9 cellular contexts compared by ENCODE assay signal in the genomic region with DNA sequence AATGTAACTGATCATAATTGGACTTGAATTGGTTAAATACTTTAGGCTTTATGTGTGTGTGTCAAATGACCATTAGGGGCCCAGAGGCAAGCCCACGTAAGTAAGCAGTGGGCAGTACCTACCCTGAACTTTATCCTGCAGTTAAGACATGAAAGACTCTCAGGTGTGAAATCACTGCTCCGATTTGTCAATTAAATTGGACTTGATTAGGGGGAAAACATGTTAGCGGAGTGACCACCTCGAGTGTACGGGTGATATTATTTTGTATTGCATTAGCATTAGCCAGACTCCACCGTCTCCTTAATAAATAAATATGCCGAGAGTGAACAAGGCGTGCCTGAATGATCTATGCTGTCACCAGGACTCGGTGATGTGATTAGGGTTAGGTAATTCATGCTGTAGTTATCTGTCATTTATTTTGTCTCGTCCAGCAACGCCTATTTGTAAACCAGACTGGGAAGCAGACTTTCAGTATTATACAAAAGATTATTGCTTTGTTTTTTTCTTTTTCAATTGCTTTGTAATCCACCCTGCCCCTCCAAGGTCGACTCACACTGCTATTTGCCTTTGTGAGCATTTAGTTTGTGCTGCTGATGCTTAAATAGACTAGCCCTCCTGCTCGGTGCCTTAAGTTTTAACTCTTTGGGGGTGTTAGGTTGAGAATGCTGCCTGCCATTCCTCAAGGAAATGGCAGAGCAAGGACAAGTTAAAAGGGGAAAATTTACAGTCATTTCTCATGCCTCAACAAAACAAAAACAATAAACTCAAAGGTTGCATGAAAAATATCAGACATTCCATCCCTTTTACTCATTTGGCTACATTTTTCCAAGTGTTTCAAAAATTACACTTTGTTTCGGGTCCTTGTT. TPM values are rescaled to one million over a fixed set of nuclear protein-coding genes. Genes with fewer than 3 reads are reported as not detected.
DNase-seq lines count a peak whose midpoint lies in the region; ATAC-seq and TF ChIP-seq lines count a peak whose summit lies in the region.
"Had no signal": no experiment of that assay in that cellular context is flagged by ENCODE, and none has a peak within 500 bp of the region (broad histone marks: within the 10 kb centered on the region; RNA-seq: fewer than 3 reads in every experiment).

No MANE protein-coding gene starts in this region.

- no CpG with 5 or more reads among the region's 14 CpGs for WGBS in trophoblast cell (ENCODE audit: extremely low coverage, insufficient coverage, insufficient read length)

- H3K27me3 ChIP-seq in OCI-LY1 (ENCODE audit: insufficient read depth, low read length) (no peaks in the 10 kb centered on the region), trophoblast cell (ENCODE audit: insufficient read depth, low read length) (no peaks in the 10 kb centered on the region)
- H3K27me3 ChIP-seq in effector memory CD4-positive, alpha-beta T cell (replicated peaks; ENCODE audit: control insufficient read depth, insufficient read depth, low read length, poor library complexity, severe bottlenecking), result no peaks in the 10 kb centered on the region

- H2BK120ac ChIP-seq in trophoblast cell (ENCODE audit: insufficient read depth, low read length, poor library complexity), result peak overlapping the region; percentile 69

- TF ChIP-seq CTCF in OCI-LY1 (IDR thresholded peaks at IDR 0.05; ENCODE audit: low read length), result no peak

- no peaks in the 10 kb centered on the region for H3F3A ChIP-seq in OCI-LY1 (ENCODE audit: insufficient read depth, low read length)

- H3K9me2 ChIP-seq in OCI-LY1 (ENCODE audit: low read depth, low read length), result no peaks in the 10 kb centered on the region

- H3K9ac ChIP-seq in OCI-LY1 (ENCODE audit: low read length) (peak overlapping the region; percentile 93), trophoblast cell (ENCODE audit: low read length) (peak overlapping the region; percentile 14)

- no peaks in the 10 kb centered on the region for H3K9me3 ChIP-seq in OCI-LY1 (ENCODE audit: low read length)
- H3K9me3 ChIP-seq in trophoblast cell (ENCODE audit: insufficient read depth, low read depth, low read length), result no peaks in the 10 kb centered on the region
- H3K9me3 ChIP-seq in effector memory CD4-positive, alpha-beta T cell (ENCODE audit: control insufficient read depth, low read length), result no peaks in the 10 kb centered on the region

- peak overlapping the region; percentile 17 for H2BK12ac ChIP-seq in trophoblast cell (ENCODE audit: low read length)

- no peak overlapping the region for H3K23ac ChIP-seq in trophoblast cell (ENCODE audit: low read length)

- peak overlapping the region; percentile 65 for H3K18ac ChIP-seq in trophoblast cell (ENCODE audit: low read length)

- H4K12ac ChIP-seq in trophoblast cell (ENCODE audit: low read depth, low read length), result no peak overlapping the region

- no peak overlapping the region for H4K8ac ChIP-seq in trophoblast cell (ENCODE audit: low read depth, low read length)

- H3K79me2 ChIP-seq in OCI-LY1 (ENCODE audit: insufficient read depth, low read length) (peaks cover 58% of the 10 kb centered on the region), trophoblast cell (ENCODE audit: control insufficient read depth, insufficient read depth, low read length, poor library complexity) (peaks cover 3% of the 10 kb centered on the region)

- H3K4ac ChIP-seq in trophoblast cell (ENCODE audit: low read depth, low read length), result peak overlapping the region; percentile 91

- peak overlapping the region; percentile 79 for H2BK5ac ChIP-seq in trophoblast cell (ENCODE audit: low read depth, low read length, poor library complexity)

- H2AFZ ChIP-seq in OCI-LY1 (ENCODE audit: low read length), result no peak overlapping the region
- no peak overlapping the region for H2AFZ ChIP-seq in trophoblast cell (ENCODE audit: insufficient read depth, low read length, poor library complexity)

- H2AK5ac ChIP-seq in trophoblast cell (ENCODE audit: low read length), result no peak overlapping the region

- H3K4me1 ChIP-seq in OCI-LY1 (ENCODE audit: insufficient read depth, low read length, severe bottlenecking) (peaks cover 63% of the 10 kb centered on the region), trophoblast cell (ENCODE audit: control insufficient read depth in 1 of 2, insufficient read depth in 2 of 2, low read length in 2 of 2) (peaks cover 3 to 6% of the 10 kb centered on the region in 2 experiments)
- no peaks in the 10 kb centered on the region for H3K4me1 ChIP-seq in effector memory CD4-positive, alpha-beta T cell (ENCODE audit: control insufficient read depth, insufficient read depth, low read length, poor library complexity, severe bottlenecking)

- H3K36me3 ChIP-seq in OCI-LY1 (ENCODE audit: insufficient read depth, low read length) (no peaks in the 10 kb centered on the region), trophoblast cell (ENCODE audit: control insufficient read depth in 1 of 2, insufficient read depth in 2 of 2, low read length in 2 of 2) (no peaks in the 10 kb centered on the region)
- no peaks in the 10 kb centered on the region for H3K36me3 ChIP-seq in effector memory CD4-positive, alpha-beta T cell (ENCODE audit: control insufficient read depth, insufficient read depth, low read length)

- H4K91ac ChIP-seq in trophoblast cell (ENCODE audit: low read depth, low read length), result peak overlapping the region; percentile 72

- ATAC-seq in GM21447 (IDR thresholded peaks at IDR 0.05; ENCODE audit: unreplicated experiment) (no peak), HG03097 (IDR thresholded peaks at IDR 0.05; ENCODE audit: low FRiP score, unreplicated experiment) (no peak)
- ATAC-seq: K562 had no signal

- DNase-seq in EH (ENCODE audit: low read depth), result peak; percentile 63
- no peak for DNase-seq in epithelial cell of prostate (ENCODE audit: low read depth, low spot score)
- DNase-seq in trophoblast cell, result peak in 1 of 2 donors; percentile 66
- DNase-seq in effector memory CD4-positive, alpha-beta T cell, result no peak
- DNase-seq in DMS53 (lab: John Stamatoyannopoulos, UW), result no peak

- peak overlapping the region; percentile 91 for H3K27ac ChIP-seq in OCI-LY1 (ENCODE audit: low read depth, low read length, poor library complexity, severe bottlenecking)
- peak overlapping the region; percentile 69 for H3K27ac ChIP-seq in epithelial cell of prostate
- peak overlapping the region; percentile 94 for H3K27ac ChIP-seq in trophoblast cell (ENCODE audit: low read depth, low read length)
- no peak overlapping the region for H3K27ac ChIP-seq in effector memory CD4-positive, alpha-beta T cell (ENCODE audit: insufficient read depth, low read length, poor library complexity, severe bottlenecking)

- H3K79me1 ChIP-seq in trophoblast cell (ENCODE audit: low read length), result peaks cover 21% of the 10 kb centered on the region

- H4K20me1 ChIP-seq in OCI-LY1 (ENCODE audit: insufficient read depth, low read length), result no peaks in the 10 kb centered on the region

- H3K14ac ChIP-seq in trophoblast cell (ENCODE audit: low read length), result peak overlapping the region; percentile 77

- H3K4me3 ChIP-seq in OCI-LY1 (ENCODE audit: low read depth, low read length, poor library complexity, severe bottlenecking) (peak overlapping the region; percentile 81), trophoblast cell (ENCODE audit: low read depth, low read length) (no peak overlapping the region)
- H3K4me3 ChIP-seq in effector memory CD4-positive, alpha-beta T cell (ENCODE audit: insufficient read depth, low read depth, low read length, poor library complexity, severe bottlenecking), result no peak overlapping the region
- H3K4me3 ChIP-seq: K562 had no signal

- H3K4me2 ChIP-seq in OCI-LY1 (ENCODE audit: low read length), result peak overlapping the region; percentile 98
- peak overlapping the region; percentile 74 for H3K4me2 ChIP-seq in trophoblast cell (ENCODE audit: low read length)

RNA-seq across cellular contexts. Expression of gene RBMS3, which starts 1.8 kb away (rescaled TPM):
- 10.5 and 10.8 TPM in 2 replicates for polyA plus RNA-seq in trophoblast cell (2013)
- polyA plus RNA-seq: K562 had no signal
